1 cellular context compared by ENCODE assay signal in genomic region chr17:77279448-77280303, GRCh38.
TF ChIP-seq lines count a peak whose summit lies in the region.

No MANE protein-coding gene starts in this region.

TF ChIP-seq in K562, 482 proteins besides CTCF, POLR2A, EP300 and RAD21 (continued from another document and continues in another):
- TF ChIP-seq ARID3B (CRISPR knock-in tag; IDR thresholded peaks at IDR 0.05; ENCODE audit: borderline replicate concordance) (no peak), ZBTB7A (IDR thresholded peaks at IDR 0.05; ENCODE audit: borderline replicate concordance, control insufficient read depth, low read depth, low read length) (peak; percentile 40; the same call in 1 of the 2 replicates), ZNF146 (CRISPR knock-in tag; IDR thresholded peaks at IDR 0.05; ENCODE audit: unreplicated experiment) (peak; percentile 48), NRF1 (conservative IDR thresholded peaks at IDR 0.05 in 1 of 2, IDR thresholded peaks at IDR 0.05 in 1 of 2) (peak; percentile 35 to 51; a peak in 3 of 4 replicates), CEBPB (tag; IDR thresholded peaks at IDR 0.05) (peak; percentile 71), L3MBTL2 (IDR thresholded peaks at IDR 0.05) (peak; percentile 58), TRIM28 (IDR thresholded peaks at IDR 0.05) (no peak), KLF16 (IDR thresholded peaks at IDR 0.05) (peak; percentile 69), SIN3B (IDR thresholded peaks at IDR 0.05; ENCODE audit: low read depth) (peak; percentile 28; the same call in 1 of the 2 replicates), RBM14 (IDR thresholded peaks at IDR 0.05; ENCODE audit: borderline replicate concordance, insufficient read depth, low read depth, low read length) (no peak), FOS (IDR thresholded peaks at IDR 0.05; ENCODE audit: extremely low read depth, insufficient read length) (peak; percentile 18), HMGN3 (IDR thresholded peaks at IDR 0.05; ENCODE audit: borderline replicate concordance, extremely low read depth, insufficient read length, low read depth, low read length) (peak; percentile 31), ZNF766 (CRISPR knock-in tag; conservative IDR thresholded peaks at IDR 0.05) (0 out of 2 replicates have a peak, but pooled peaks have one; percentile 41), MAX (CRISPR knock-in tag; IDR thresholded peaks at IDR 0.05) (peak; percentile 51; the same call in 1 of the 2 replicates), ZBTB40 (IDR thresholded peaks at IDR 0.05) (0 out of 2 replicates have a peak, but pooled peaks have one; percentile 27), ZBTB40 (CRISPR knock-in tag; IDR thresholded peaks at IDR 0.05) (no peak), ARID4B (CRISPR knock-in tag; IDR thresholded peaks at IDR 0.05) (0 out of 2 replicates have a peak, but pooled peaks have one; percentile 23), JUND (IDR thresholded peaks at IDR 0.05; ENCODE audit: borderline replicate concordance, low read depth, low read length) (peak; percentile 55; the same call in 1 of the 2 replicates), JUND (tag; IDR thresholded peaks at IDR 0.05; ENCODE audit: borderline replicate concordance, low read depth, low read length) (peak; percentile 38; the same call in 1 of the 3 replicates), SOX6 (IDR thresholded peaks at IDR 0.05) (peak; percentile 59), TAF1 (IDR thresholded peaks at IDR 0.05; ENCODE audit: control insufficient read depth, extremely low read depth, insufficient read depth, low read length, severe bottlenecking) (peak; percentile 22), HNRNPL (IDR thresholded peaks at IDR 0.05; ENCODE audit: low read depth, low read length) (no peak), HDGF (IDR thresholded peaks at IDR 0.05) (peak; percentile 30; the same call in 1 of the 2 replicates), CTBP1 (IDR thresholded peaks at IDR 0.05; ENCODE audit: borderline replicate concordance) (peak; percentile 87), RBFOX2 (IDR thresholded peaks at IDR 0.05; ENCODE audit: low read depth, low read length) (peak; percentile 52; the same call in 1 of the 2 replicates), CBFA2T3 (IDR thresholded peaks at IDR 0.05) (peak; percentile 60; the same call in 1 of the 2 replicates), BCOR (IDR thresholded peaks at IDR 0.05) (peak; percentile 8; the same call in 1 of the 2 replicates), HDAC1 (IDR thresholded peaks at IDR 0.05) (peak in 1 of 2 experiments; percentile 36; a peak in 1 of 4 replicates), ZNF511 (CRISPR knock-in tag; IDR thresholded peaks at IDR 0.05) (peak; percentile 44; the same call in 1 of the 2 replicates), MAZ (CRISPR knock-in tag; conservative IDR thresholded peaks at IDR 0.05 in 1 of 2, IDR thresholded peaks at IDR 0.05 in 1 of 2) (peak; percentile 75 to 80), ID3 (CRISPR knock-in tag; IDR thresholded peaks at IDR 0.05) (no peak), ID3 (tag; IDR thresholded peaks at IDR 0.05) (peak; percentile 69), AFF4 (CRISPR knock-in tag; IDR thresholded peaks at IDR 0.05) (peak; percentile 56; the same call in 1 of the 2 replicates), BHLHE40 (IDR thresholded peaks at IDR 0.05; ENCODE audit: low read length) (peak; percentile 14; the same call in 1 of the 2 replicates), ZNF655 (CRISPR knock-in tag; IDR thresholded peaks at IDR 0.05) (no peak), SMARCB1 (IDR thresholded peaks at IDR 0.05; ENCODE audit: insufficient read length, low read depth) (no peak), TRIM24 (IDR thresholded peaks at IDR 0.05) (peak in 1 of 2 experiments; percentile 51; a peak in 1 of 4 replicates)
